In genomic region chr2:72674982-72675915, GRCh38 we compare ENCODE assay signal across 23 cellular contexts.
"Had no signal": no experiment of that assay in that cellular context is flagged by ENCODE, and none has a peak within 500 bp of the region (broad histone marks: within the 10 kb centered on the region; RNA-seq: fewer than 3 reads in every experiment).

No MANE protein-coding gene starts in this region.

- DNase-seq: activated CD4-positive, alpha-beta T cell treated with anti-CD3 and anti-CD28 coated beads, Interleukin-2, amount 10 ng/mL, durations not matched to agents 7 days and 5 days; activated CD8-positive, alpha-beta T cell treated with anti-CD3 and anti-CD28 coated beads, Interleukin-2, amount 10 ng/mL, durations not matched to agents 7 days and 5 days; activated naive CD4-positive, alpha-beta T cell treated with anti-CD3 and anti-CD28 coated beads, Interleukin-2, amount 10 ng/mL, durations not matched to agents 7 days and 5 days; activated naive CD8-positive, alpha-beta T cell treated with anti-CD3 and anti-CD28 coated beads, Interleukin-2, amount 50 U/mL, for 24 hours; activated T-cell treated with anti-CD3 and anti-CD28 coated beads, Interleukin-2, amount 50 U/mL, for 4 hours; aorta; brain microvascular endothelial cell; colonic mucosa; endodermal cell; head of caudate nucleus; immature natural killer cell; kidney glomerular epithelial cell; naive B cell; stimulated activated CD4-positive, alpha-beta T cell treated with anti-CD3 and anti-CD28 coated beads, Interleukin-12 subunit alpha, Interleukin-12 subunit beta, amount 100 ng/mL, for 4 hours; stimulated activated CD4-positive, alpha-beta T cell treated with anti-CD3 and anti-CD28 coated beads, Interleukin-1b, Interleukin-23, amount 100 ng/mL, for 48 hours; stimulated activated CD8-positive, alpha-beta memory T cell treated with anti-CD3 and anti-CD28 coated beads, Interleukin-4, amount 100 ng/mL, for 48 hours; stimulated activated naive CD4-positive, alpha-beta T cell treated with Interleukin-2 at 50 U/mL for 16 hours; substantia nigra; transverse colon had no signal

- FAIRE-seq: frontal cortex had no signal

- H3K4me1 Mint-ChIP-seq: activated CD4-positive, alpha-beta T cell treated with anti-CD3 and anti-CD28 coated beads, Interleukin-2, amount 10 ng/mL, durations not matched to agents 7 days and 5 days; activated naive CD4-positive, alpha-beta T cell treated with anti-CD3 and anti-CD28 coated beads, Interleukin-2, amount 10 ng/mL, durations not matched to agents 7 days and 5 days; activated naive CD8-positive, alpha-beta T cell treated with anti-CD3 and anti-CD28 coated beads, Interleukin-2, amount 50 U/mL, for 24 hours had no signal

- H3K27ac ChIP-seq: brain microvascular endothelial cell, colonic mucosa, transverse colon had no signal

- H3K27me3 ChIP-seq: brain microvascular endothelial cell, colonic mucosa, transverse colon had no signal

- H3K9me3 ChIP-seq: colonic mucosa, transverse colon had no signal

- H3K36me3 ChIP-seq: brain microvascular endothelial cell, colonic mucosa, transverse colon had no signal

- H3K9me3 Mint-ChIP-seq: activated CD4-positive, alpha-beta T cell treated with anti-CD3 and anti-CD28 coated beads, Interleukin-2, amount 10 ng/mL, durations not matched to agents 7 days and 5 days; activated naive CD4-positive, alpha-beta T cell treated with anti-CD3 and anti-CD28 coated beads, Interleukin-2, amount 10 ng/mL, durations not matched to agents 7 days and 5 days; activated naive CD8-positive, alpha-beta T cell treated with anti-CD3 and anti-CD28 coated beads, Interleukin-2, amount 50 U/mL, for 24 hours; central memory CD8-positive, alpha-beta T cell; endodermal cell; immature natural killer cell had no signal

- ATAC-seq: activated CD4-positive, CD25-positive, alpha-beta regulatory T cell treated with anti-CD3 and anti-CD28 coated beads, Interleukin-2, amount 50 U/mL, for 24 hours; activated CD8-positive, alpha-beta T cell treated with anti-CD3 and anti-CD28 coated beads, Interleukin-2, amount 10 ng/mL, durations not matched to agents 7 days and 5 days; activated naive CD8-positive, alpha-beta T cell treated with anti-CD3 and anti-CD28 coated beads, Interleukin-2, amount 50 U/mL, for 24 hours; activated T-cell treated with anti-CD3 and anti-CD28 coated beads, Interleukin-2, amount 50 U/mL, for 4 hours had no signal

- H3K36me3 Mint-ChIP-seq: activated naive CD4-positive, alpha-beta T cell treated with anti-CD3 and anti-CD28 coated beads, Interleukin-2, amount 10 ng/mL, durations not matched to agents 7 days and 5 days had no signal

- H3K27ac Mint-ChIP-seq: activated CD4-positive, alpha-beta T cell treated with anti-CD3 and anti-CD28 coated beads, Interleukin-2, amount 10 ng/mL, durations not matched to agents 7 days and 5 days; activated CD8-positive, alpha-beta T cell treated with anti-CD3 and anti-CD28 coated beads, Interleukin-2, amount 10 ng/mL, durations not matched to agents 7 days and 5 days; activated naive CD4-positive, alpha-beta T cell treated with anti-CD3 and anti-CD28 coated beads, Interleukin-2, amount 10 ng/mL, durations not matched to agents 7 days and 5 days; activated naive CD8-positive, alpha-beta T cell treated with anti-CD3 and anti-CD28 coated beads, Interleukin-2, amount 50 U/mL, for 24 hours; endodermal cell; immature natural killer cell; naive B cell had no signal

- H3K27me3 Mint-ChIP-seq: activated CD4-positive, alpha-beta T cell treated with anti-CD3 and anti-CD28 coated beads, Interleukin-2, amount 10 ng/mL, durations not matched to agents 7 days and 5 days; activated naive CD4-positive, alpha-beta T cell treated with anti-CD3 and anti-CD28 coated beads, Interleukin-2, amount 10 ng/mL, durations not matched to agents 7 days and 5 days; activated naive CD8-positive, alpha-beta T cell treated with anti-CD3 and anti-CD28 coated beads, Interleukin-2, amount 50 U/mL, for 24 hours; central memory CD8-positive, alpha-beta T cell; naive B cell had no signal

- H3K4me3 ChIP-seq: colonic mucosa, lung, transverse colon had no signal

- H3K4me3 Mint-ChIP-seq: activated CD4-positive, alpha-beta T cell treated with anti-CD3 and anti-CD28 coated beads, Interleukin-2, amount 10 ng/mL, durations not matched to agents 7 days and 5 days; activated CD8-positive, alpha-beta T cell treated with anti-CD3 and anti-CD28 coated beads, Interleukin-2, amount 10 ng/mL, durations not matched to agents 7 days and 5 days; activated naive CD4-positive, alpha-beta T cell treated with anti-CD3 and anti-CD28 coated beads, Interleukin-2, amount 10 ng/mL, durations not matched to agents 7 days and 5 days; activated naive CD8-positive, alpha-beta T cell treated with anti-CD3 and anti-CD28 coated beads, Interleukin-2, amount 50 U/mL, for 24 hours; activated T-cell treated with anti-CD3 and anti-CD28 coated beads, Interleukin-2, amount 50 U/mL, for 4 hours; central memory CD8-positive, alpha-beta T cell; endodermal cell; immature natural killer cell; naive B cell had no signal
